ENCODE assay signal across 10 cellular contexts in genomic region chr16:85129846-85130706, GRCh38. TPM values are rescaled to one million over a fixed set of nuclear protein-coding genes. Genes with fewer than 3 reads are reported as not detected.
A peak's percentile ranks its signal among the peaks of the same experiment; 100 is the strongest.
DNase-seq lines count a peak whose midpoint lies in the region; ATAC-seq and TF ChIP-seq lines count a peak whose summit lies in the region.
"Had no signal": no experiment of that assay in that cellular context is flagged by ENCODE, and none has a peak within 500 bp of the region (broad histone marks: within the 10 kb centered on the region; RNA-seq: fewer than 3 reads in every experiment).

No MANE protein-coding gene starts in this region.

- peak overlapping the region; percentile 56 for H2AFZ ChIP-seq in osteoblast (ENCODE audit: low read length)

- no peak overlapping the region for H3K4me3 ChIP-seq in gastroesophageal sphincter
- no peak overlapping the region for H3K4me3 ChIP-seq in osteoblast (ENCODE audit: insufficient read depth, low read length)

- no peak for TF ChIP-seq POLR2A in gastroesophageal sphincter (IDR thresholded peaks at IDR 0.05)

- H3K9me3 ChIP-seq in gastroesophageal sphincter = no peaks in the 10 kb centered on the region
- no peaks in the 10 kb centered on the region for H3K9me3 ChIP-seq in osteoblast (ENCODE audit: low read depth, low read length)

- H3K27ac ChIP-seq in gastroesophageal sphincter (peak overlapping the region; percentile 73 to 90 (median 82)), osteoblast (ENCODE audit: low read depth, low read length) (peak overlapping the region; percentile 45)

- intact Hi-C loops in Right ventricle myocardium inferior (cut with DNase I) = loop anchor here (5.0 kb wide), 1 partner anchor 102 kb away; no protein-coding TSS in a partner anchor
- intact Hi-C loops in cardiac septum (cut with DNase I) = loop anchor here (5.0 kb wide), 1 partner anchor 37 kb away; no protein-coding TSS in a partner anchor

- no peak for TF ChIP-seq CTCF in gastroesophageal sphincter (IDR thresholded peaks at IDR 0.05)
- no peak for TF ChIP-seq CTCF in osteoblast (IDR thresholded peaks at IDR 0.05; ENCODE audit: extremely low read depth, low read depth, low read length)

- no peaks in the 10 kb centered on the region for H4K20me1 ChIP-seq in osteoblast (ENCODE audit: insufficient read depth, low read length)

- H3K4me1 ChIP-seq in gastroesophageal sphincter (peaks cover 2 to 60% (median 31%) of the 10 kb centered on the region in 3 donors), osteoblast (ENCODE audit: insufficient read depth, low read length) (peaks cover 24% of the 10 kb centered on the region)

- no peaks in the 10 kb centered on the region for H3K79me2 ChIP-seq in osteoblast (ENCODE audit: insufficient read depth, low read length)

- DNase-seq in Right ventricle myocardium inferior (ENCODE audit: missing footprints) (peak; percentile 1), cardiac septum (ENCODE audit: low spot score) (no peak), osteoblast (ENCODE audit: insufficient read length, low spot score, missing footprints) (peak; percentile 78), HuH-7.5 (ENCODE audit: low spot score) (no peak), NCI-H345 (lab: John Stamatoyannopoulos, UW) (no peak)
- DNase-seq: T-helper 17 cell had no signal

- no peak for TF ChIP-seq EP300 in gastroesophageal sphincter (IDR thresholded peaks at IDR 0.05)

- WGBS in gastroesophageal sphincter (ENCODE audit: low coverage in 1 of 2), 2 donors = 26 to 28% methylated on average over 12 to 14 of the region's 15 CpGs

- no peak overlapping the region for H3K4me2 ChIP-seq in osteoblast (ENCODE audit: insufficient read depth, low read length)

- H3K27me3 ChIP-seq in gastroesophageal sphincter (no peaks in the 10 kb centered on the region), osteoblast (ENCODE audit: insufficient read depth, low read length) (no peaks in the 10 kb centered on the region)

- ATAC-seq in Right ventricle myocardium inferior (no peak), gastroesophageal sphincter (peak; percentile 84), GM21717 (IDR thresholded peaks at IDR 0.05; ENCODE audit: unreplicated experiment) (no peak), HG02642 (IDR thresholded peaks at IDR 0.05; ENCODE audit: poor library complexity, unreplicated experiment) (no peak)
- ATAC-seq: T-helper 17 cell had no signal

- no peaks in the 10 kb centered on the region for H3K36me3 ChIP-seq in gastroesophageal sphincter
- H3K36me3 ChIP-seq in osteoblast (ENCODE audit: insufficient read depth, low read length) = no peaks in the 10 kb centered on the region

RNA-seq across cellular contexts. Expression of gene CIBAR2, which starts 17.8 kb away (rescaled TPM):
- total RNA-seq in Right ventricle myocardium inferior = not detected
- total RNA-seq in cardiac septum = not detected
- not detected for total RNA-seq in gastroesophageal sphincter
- under 0.01 TPM in 1 of 2 replicates, not detected in the other for total RNA-seq in osteoblast
- total RNA-seq: subcutaneous adipose tissue, T-helper 17 cell had no signal

Comparison
In these comparisons a context has a peak if more than half of its experiments do, and no peak if none do; other contexts are left out.
1. DNase-seq: peak in Right ventricle myocardium inferior (single experiment) and osteoblast (single experiment); none in cardiac septum (single experiment), HuH-7.5 (single experiment) and NCI-H345 (single experiment).